In genomic region chr1:222892137-222892763, GRCh38 we compare ENCODE assay signal across 15 cellular contexts.
A peak's percentile ranks its signal among the peaks of the same experiment; 100 is the strongest.
DNase-seq lines count a peak whose midpoint lies in the region; ATAC-seq, FAIRE-seq and TF ChIP-seq lines count a peak whose summit lies in the region.
"Had no signal": no experiment of that assay in that cellular context is flagged by ENCODE, and none has a peak within 500 bp of the region (broad histone marks: within the 10 kb centered on the region; RNA-seq: fewer than 3 reads in every experiment).

No MANE protein-coding gene starts in this region.

- POLR2A ChIA-PET in A549 (lab: Yijun Ruan, JAX): no interaction called here

- H3K4me3 ChIP-seq in A549 (no peak overlapping the region), liver (ENCODE audit: low read depth in 1 of 3, low read length in 3 of 3) (no peak overlapping the region), aorta (ENCODE audit: low read length in 2 of 2) (no peak overlapping the region)

- H3K4me2 ChIP-seq in A549: peak overlapping the region; percentile 33; the same call in 1 of the 3 replicates
- H3K4me2 ChIP-seq: KMS-11 had no signal

- no peak for TF ChIP-seq POLR2A in A549 (IDR thresholded peaks at IDR 0.05; ENCODE audit: low read length)

- WGBS in A549 (ENCODE audit: missing lambda C conversion rate): 60% methylated on average over 7 of the region's 7 CpGs
- WGBS in liver: 72% methylated on average over 7 of the region's 7 CpGs
- 94 to 95% methylated on average over 7 of the region's 7 CpGs for WGBS in aorta, 2 donors

- H3K9ac ChIP-seq in liver (ENCODE audit: low read depth in 1 of 2, low read length in 2 of 2): peak overlapping the region in 1 of 2 donors; percentile 12
- H3K9ac ChIP-seq: KMS-11 had no signal

- no peak for TF ChIP-seq RAD21 in A549 (conservative IDR thresholded peaks at IDR 0.05 in 1 of 2, IDR thresholded peaks at IDR 0.05 in 1 of 2)
- peak in 1 of 2 donors; percentile 8 for TF ChIP-seq RAD21 in liver (IDR thresholded peaks at IDR 0.05)

- ATAC-seq in A549 (no peak), aorta (ENCODE audit: low FRiP score) (no peak), HG02981 (IDR thresholded peaks at IDR 0.05; ENCODE audit: unreplicated experiment) (no peak)
- ATAC-seq: activated T-cell treated with anti-CD3 and anti-CD28 coated beads, Interleukin-2, amount 50 U/mL, for 72 hours; HCT116 had no signal

- intact Hi-C loops in aorta (cut with DNase I): no loop called here

- H3K9me3 ChIP-seq in A549 (no peaks in the 10 kb centered on the region), liver (ENCODE audit: control insufficient read depth in 4 of 4, low read length in 3 of 4) (no peaks in the 10 kb centered on the region), aorta (ENCODE audit: control insufficient read depth, low read length) (no peaks in the 10 kb centered on the region)

- CTCF ChIA-PET in A549 (lab: Yijun Ruan, JAX): interaction anchor here (0.7 kb wide), 1 partner anchor 11 kb away, joined by 4 read pairs; no protein-coding TSS in a partner anchor

- FAIRE-seq in A549 (lab: Jason Lieb, UNC): no peak
- FAIRE-seq: GM12892 had no signal

- DNase-seq in A549 (ENCODE audit: low read depth in 1 of 2, low spot score in 1 of 2) (no peak), LHCN-M2 (ENCODE audit: low read depth) (peak; percentile 76), fibroblast of gingiva (ENCODE audit: low read depth) (peak; percentile 58), aorta (no peak), SW 1271 (lab: John Stamatoyannopoulos, UW) (no peak), NOMO-1 (lab: John Stamatoyannopoulos, UW; ENCODE audit: unreplicated experiment in 2 of 2) (no peak)
- DNase-seq: activated CD4-positive, alpha-beta memory T cell treated with anti-CD3 and anti-CD28 coated beads, Interleukin-2, amount 10 ng/mL, durations not matched to agents 7 days and 5 days; activated T-cell treated with anti-CD3 and anti-CD28 coated beads, Interleukin-2, amount 50 U/mL, for 72 hours; amygdala; CD8-positive, alpha-beta memory T cell had no signal

- TF ChIP-seq CTCF in A549 (IDR thresholded peaks at IDR 0.05): no peak
- no peak for TF ChIP-seq CTCF in liver (IDR thresholded peaks at IDR 0.05; ENCODE audit: low read depth, low read length, missing input control)

- peaks cover 13% of the 10 kb centered on the region; the same call in 2 of the 3 replicates for H3K4me1 ChIP-seq in A549
- no peaks in the 10 kb centered on the region for H3K4me1 ChIP-seq in liver (ENCODE audit: control insufficient read depth in 4 of 4, insufficient read depth in 4 of 4, low read length in 3 of 4)
- no peaks in the 10 kb centered on the region for H3K4me1 ChIP-seq in aorta (ENCODE audit: control insufficient read depth in 1 of 2, insufficient read depth in 2 of 2, low read length in 2 of 2)

- H3K27me3 ChIP-seq in liver (ENCODE audit: control insufficient read depth in 4 of 4, insufficient read depth in 4 of 4, low read length in 3 of 4) (no peaks in the 10 kb centered on the region), aorta (ENCODE audit: control insufficient read depth in 1 of 2, insufficient read depth in 2 of 2, low read length in 1 of 2) (no peaks in the 10 kb centered on the region)

- H3K27ac ChIP-seq in A549: no peak overlapping the region
- peak overlapping the region in 1 of 2 donors; percentile 27 for H3K27ac ChIP-seq in liver (ENCODE audit: low read depth in 1 of 2, low read length in 2 of 2)
- no peak overlapping the region for H3K27ac ChIP-seq in aorta (ENCODE audit: low read depth in 1 of 2, low read length in 2 of 2)
- H3K27ac ChIP-seq: KMS-11 had no signal

- TF ChIP-seq EP300 in A549 (IDR thresholded peaks at IDR 0.05): no peak

- peaks cover 0 to 3% (median 0%) of the 10 kb centered on the region in 4 donors for H3K36me3 ChIP-seq in liver (ENCODE audit: control insufficient read depth in 4 of 4, insufficient read depth in 3 of 4, low read depth in 1 of 4, low read length in 3 of 4)
- H3K36me3 ChIP-seq in aorta (ENCODE audit: control insufficient read depth in 1 of 2, insufficient read depth in 2 of 2, low read length in 1 of 2): no peaks in the 10 kb centered on the region

TF ChIP-seq in A549, 52 proteins besides CTCF, POLR2A, EP300 and RAD21:
- TF ChIP-seq NR3C1 (IDR thresholded peaks at IDR 0.05) (no peak), E2F6 (IDR thresholded peaks at IDR 0.05; ENCODE audit: borderline replicate concordance, low read depth) (no peak), RARB (CRISPR knock-in tag; IDR thresholded peaks at IDR 0.05) (no peak), HOXA7 (CRISPR knock-in tag; IDR thresholded peaks at IDR 0.05) (no peak), TP53 (CRISPR knock-in tag; IDR thresholded peaks at IDR 0.05) (no peak)

TF ChIP-seq in liver, 16 proteins besides CTCF, POLR2A, EP300 and RAD21:
- TF ChIP-seq HNF4A (conservative IDR thresholded peaks at IDR 0.05) (peak in 1 of 2 donors; percentile 38), NR2F2 (IDR thresholded peaks at IDR 0.05) (peak; percentile 95), ZBTB33 (IDR thresholded peaks at IDR 0.05) (no peak), RXRA (IDR thresholded peaks at IDR 0.05) (peak in 1 of 2 donors; percentile 36), SP1 (IDR thresholded peaks at IDR 0.05) (peak; percentile 59), YY1 (IDR thresholded peaks at IDR 0.05) (no peak)

Comparison
In these comparisons a context has a peak if more than half of its experiments do, and no peak if none do; other contexts are left out.
1. DNase-seq: peak in LHCN-M2 (single experiment) and fibroblast of gingiva (single experiment); none in A549 (0 of 2), aorta (0 of 2), SW 1271 (0 of 2) and NOMO-1 (0 of 2).